1 cellular context compared by ENCODE assay signal in genomic region chr22:50525991-50526848, GRCh38.
TF ChIP-seq lines count a peak whose summit lies in the region.

No MANE protein-coding gene starts in this region.

TF ChIP-seq in K562, 482 proteins besides CTCF, POLR2A, EP300 and RAD21 (continued from another document and continues in another):
- TF ChIP-seq ARID4B (CRISPR knock-in tag; IDR thresholded peaks at IDR 0.05) (0 out of 2 replicates have a peak, but pooled peaks have one; percentile 32), KDM1A (IDR thresholded peaks at IDR 0.05) (no peak), PPARD (CRISPR knock-in tag; IDR thresholded peaks at IDR 0.05) (no peak), ZNF507 (tag; conservative IDR thresholded peaks at IDR 0.05) (no peak), MCM2 (IDR thresholded peaks at IDR 0.05; ENCODE audit: low read depth) (no peak), GTF2A2 (tag; IDR thresholded peaks at IDR 0.05) (no peak), POLR2B (IDR thresholded peaks at IDR 0.05; ENCODE audit: low read depth, partially characterized antibody) (no peak), ZBTB11 (CRISPR knock-in tag; IDR thresholded peaks at IDR 0.05) (no peak), HMG20A (CRISPR knock-in tag; conservative IDR thresholded peaks at IDR 0.05) (no peak), OTX1 (CRISPR knock-in tag; IDR thresholded peaks at IDR 0.05) (no peak), HNRNPL (IDR thresholded peaks at IDR 0.05; ENCODE audit: low read depth, low read length) (no peak), KLF10 (CRISPR knock-in tag; IDR thresholded peaks at IDR 0.05) (no peak), ZNF717 (CRISPR knock-in tag; IDR thresholded peaks at IDR 0.05) (no peak), HMGN3 (IDR thresholded peaks at IDR 0.05; ENCODE audit: borderline replicate concordance, extremely low read depth, insufficient read length, low read depth, low read length) (no peak), E4F1 (CRISPR knock-in tag; IDR thresholded peaks at IDR 0.05; ENCODE audit: borderline replicate concordance) (0 out of 2 replicates have a peak, but pooled peaks have one; percentile 39), NFYB (IDR thresholded peaks at IDR 0.05; ENCODE audit: extremely low read depth, insufficient read length) (no peak), POLR2H (tag; IDR thresholded peaks at IDR 0.05; ENCODE audit: low read depth) (0 out of 2 replicates have a peak, but pooled peaks have one; percentile 7), THAP12 (CRISPR knock-in tag; IDR thresholded peaks at IDR 0.05) (peak; percentile 48; the same call in 1 of the 2 replicates), E2F5 (CRISPR knock-in tag; IDR thresholded peaks at IDR 0.05) (no peak), SIX5 (IDR thresholded peaks at IDR 0.05; ENCODE audit: borderline replicate concordance in 1 of 2, insufficient read depth in 1 of 2, low read depth in 1 of 2, low read length in 2 of 2) (no peak), GATAD2B (IDR thresholded peaks at IDR 0.05; ENCODE audit: borderline replicate concordance) (peak; percentile 79; the same call in 1 of the 2 replicates), HDAC8 (tag; IDR thresholded peaks at IDR 0.05) (peak; percentile 52; the same call in 1 of the 2 replicates)
- TF ChIP-seq, protein P1, sequence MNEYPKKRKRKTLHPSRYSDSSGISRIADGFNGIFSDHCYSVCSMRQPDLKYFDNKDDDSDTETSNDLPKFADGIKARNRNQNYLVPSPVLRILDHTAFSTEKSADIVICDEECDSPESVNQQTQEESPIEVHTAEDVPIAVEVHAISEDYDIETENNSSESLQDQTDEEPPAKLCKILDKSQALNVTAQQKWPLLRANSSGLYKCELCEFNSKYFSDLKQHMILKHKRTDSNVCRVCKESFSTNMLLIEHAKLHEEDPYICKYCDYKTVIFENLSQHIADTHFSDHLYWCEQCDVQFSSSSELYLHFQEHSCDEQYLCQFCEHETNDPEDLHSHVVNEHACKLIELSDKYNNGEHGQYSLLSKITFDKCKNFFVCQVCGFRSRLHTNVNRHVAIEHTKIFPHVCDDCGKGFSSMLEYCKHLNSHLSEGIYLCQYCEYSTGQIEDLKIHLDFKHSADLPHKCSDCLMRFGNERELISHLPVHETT (CRISPR knock-in tag; conservative IDR thresholded peaks at IDR 0.05 in 1 of 2, IDR thresholded peaks at IDR 0.05 in 1 of 2) = 0 out of 4 replicates have a peak, but pooled peaks of 1 of the 2 experiments have one; percentile 24
- TF ChIP-seq, protein P2, sequence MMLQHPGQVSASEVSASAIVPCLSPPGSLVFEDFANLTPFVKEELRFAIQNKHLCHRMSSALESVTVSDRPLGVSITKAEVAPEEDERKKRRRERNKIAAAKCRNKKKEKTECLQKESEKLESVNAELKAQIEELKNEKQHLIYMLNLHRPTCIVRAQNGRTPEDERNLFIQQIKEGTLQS (IDR thresholded peaks at IDR 0.05) = no peak
- TF ChIP-seq, protein P2 (CRISPR knock-in tag; conservative IDR thresholded peaks at IDR 0.05) = no peak
- TF ChIP-seq, protein P3, sequence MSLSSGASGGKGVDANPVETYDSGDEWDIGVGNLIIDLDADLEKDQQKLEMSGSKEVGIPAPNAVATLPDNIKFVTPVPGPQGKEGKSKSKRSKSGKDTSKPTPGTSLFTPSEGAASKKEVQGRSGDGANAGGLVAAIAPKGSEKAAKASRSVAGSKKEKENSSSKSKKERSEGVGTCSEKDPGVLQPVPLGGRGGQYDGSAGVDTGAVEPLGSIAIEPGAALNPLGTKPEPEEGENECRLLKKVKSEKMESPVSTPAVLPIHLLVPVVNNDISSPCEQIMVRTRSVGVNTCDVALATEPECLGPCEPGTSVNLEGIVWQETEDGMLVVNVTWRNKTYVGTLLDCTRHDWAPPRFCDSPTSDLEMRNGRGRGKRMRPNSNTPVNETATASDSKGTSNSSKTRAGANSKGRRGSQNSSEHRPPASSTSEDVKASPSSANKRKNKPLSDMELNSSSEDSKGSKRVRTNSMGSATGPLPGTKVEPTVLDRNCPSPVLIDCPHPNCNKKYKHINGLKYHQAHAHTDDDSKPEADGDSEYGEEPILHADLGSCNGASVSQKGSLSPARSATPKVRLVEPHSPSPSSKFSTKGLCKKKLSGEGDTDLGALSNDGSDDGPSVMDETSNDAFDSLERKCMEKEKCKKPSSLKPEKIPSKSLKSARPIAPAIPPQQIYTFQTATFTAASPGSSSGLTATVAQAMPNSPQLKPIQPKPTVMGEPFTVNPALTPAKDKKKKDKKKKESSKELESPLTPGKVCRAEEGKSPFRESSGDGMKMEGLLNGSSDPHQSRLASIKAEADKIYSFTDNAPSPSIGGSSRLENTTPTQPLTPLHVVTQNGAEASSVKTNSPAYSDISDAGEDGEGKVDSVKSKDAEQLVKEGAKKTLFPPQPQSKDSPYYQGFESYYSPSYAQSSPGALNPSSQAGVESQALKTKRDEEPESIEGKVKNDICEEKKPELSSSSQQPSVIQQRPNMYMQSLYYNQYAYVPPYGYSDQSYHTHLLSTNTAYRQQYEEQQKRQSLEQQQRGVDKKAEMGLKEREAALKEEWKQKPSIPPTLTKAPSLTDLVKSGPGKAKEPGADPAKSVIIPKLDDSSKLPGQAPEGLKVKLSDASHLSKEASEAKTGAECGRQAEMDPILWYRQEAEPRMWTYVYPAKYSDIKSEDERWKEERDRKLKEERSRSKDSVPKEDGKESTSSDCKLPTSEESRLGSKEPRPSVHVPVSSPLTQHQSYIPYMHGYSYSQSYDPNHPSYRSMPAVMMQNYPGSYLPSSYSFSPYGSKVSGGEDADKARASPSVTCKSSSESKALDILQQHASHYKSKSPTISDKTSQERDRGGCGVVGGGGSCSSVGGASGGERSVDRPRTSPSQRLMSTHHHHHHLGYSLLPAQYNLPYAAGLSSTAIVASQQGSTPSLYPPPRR (CRISPR knock-in tag; IDR thresholded peaks at IDR 0.05; ENCODE audit: borderline replicate concordance) = no peak
- TF ChIP-seq, protein P4, sequence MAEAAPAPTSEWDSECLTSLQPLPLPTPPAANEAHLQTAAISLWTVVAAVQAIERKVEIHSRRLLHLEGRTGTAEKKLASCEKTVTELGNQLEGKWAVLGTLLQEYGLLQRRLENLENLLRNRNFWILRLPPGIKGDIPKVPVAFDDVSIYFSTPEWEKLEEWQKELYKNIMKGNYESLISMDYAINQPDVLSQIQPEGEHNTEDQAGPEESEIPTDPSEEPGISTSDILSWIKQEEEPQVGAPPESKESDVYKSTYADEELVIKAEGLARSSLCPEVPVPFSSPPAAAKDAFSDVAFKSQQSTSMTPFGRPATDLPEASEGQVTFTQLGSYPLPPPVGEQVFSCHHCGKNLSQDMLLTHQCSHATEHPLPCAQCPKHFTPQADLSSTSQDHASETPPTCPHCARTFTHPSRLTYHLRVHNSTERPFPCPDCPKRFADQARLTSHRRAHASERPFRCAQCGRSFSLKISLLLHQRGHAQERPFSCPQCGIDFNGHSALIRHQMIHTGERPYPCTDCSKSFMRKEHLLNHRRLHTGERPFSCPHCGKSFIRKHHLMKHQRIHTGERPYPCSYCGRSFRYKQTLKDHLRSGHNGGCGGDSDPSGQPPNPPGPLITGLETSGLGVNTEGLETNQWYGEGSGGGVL (CRISPR knock-in tag; IDR thresholded peaks at IDR 0.05) = no peak
- TF ChIP-seq, protein P5, sequence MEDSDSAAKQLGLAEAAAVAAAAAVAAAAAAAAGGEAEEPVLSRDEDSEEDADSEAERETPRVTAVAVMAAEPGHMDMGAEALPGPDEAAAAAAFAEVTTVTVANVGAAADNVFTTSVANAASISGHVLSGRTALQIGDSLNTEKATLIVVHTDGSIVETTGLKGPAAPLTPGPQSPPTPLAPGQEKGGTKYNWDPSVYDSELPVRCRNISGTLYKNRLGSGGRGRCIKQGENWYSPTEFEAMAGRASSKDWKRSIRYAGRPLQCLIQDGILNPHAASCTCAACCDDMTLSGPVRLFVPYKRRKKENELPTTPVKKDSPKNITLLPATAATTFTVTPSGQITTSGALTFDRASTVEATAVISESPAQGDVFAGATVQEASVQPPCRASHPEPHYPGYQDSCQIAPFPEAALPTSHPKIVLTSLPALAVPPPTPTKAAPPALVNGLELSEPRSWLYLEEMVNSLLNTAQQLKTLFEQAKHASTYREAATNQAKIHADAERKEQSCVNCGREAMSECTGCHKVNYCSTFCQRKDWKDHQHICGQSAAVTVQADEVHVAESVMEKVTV (CRISPR knock-in tag; IDR thresholded peaks at IDR 0.05) = no peak
